8 cellular contexts compared by ENCODE assay signal in the genomic region with DNA sequence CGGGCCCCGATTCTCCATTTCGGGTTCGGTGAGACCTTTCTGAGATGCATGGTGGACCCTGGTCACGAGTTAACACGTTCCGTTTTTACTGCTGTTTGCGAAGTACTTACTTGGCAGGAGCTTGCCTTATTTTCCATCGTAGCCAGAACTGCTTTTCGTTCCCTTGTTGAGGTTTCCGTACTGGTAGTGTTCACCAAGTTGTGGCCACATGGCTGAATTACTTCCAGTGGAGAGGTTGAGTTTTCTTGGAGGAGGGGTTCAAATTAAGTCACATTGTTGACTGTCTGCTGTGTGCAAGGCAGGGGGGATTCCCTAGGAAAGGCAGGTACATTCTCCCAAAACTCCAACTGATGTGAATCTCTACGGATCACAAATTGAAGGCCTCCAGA. TPM values are rescaled to one million over a fixed set of nuclear protein-coding genes. Genes with fewer than 3 reads are reported as not detected.
A peak's percentile ranks its signal among the peaks of the same experiment; 100 is the strongest.
DNase-seq lines count a peak whose midpoint lies in the region; ATAC-seq and TF ChIP-seq lines count a peak whose summit lies in the region.

No MANE protein-coding gene starts in this region.

- H3K79me2 ChIP-seq in GM23248 (ENCODE audit: insufficient read depth): peaks cover 45% of the 10 kb centered on the region

- TF ChIP-seq CTCF in WERI-Rb-1 (IDR thresholded peaks at IDR 0.05; ENCODE audit: low read depth, low read length): no peak
- no peak for TF ChIP-seq CTCF in glutamatergic neuron (IDR thresholded peaks at IDR 0.05; ENCODE audit: partially characterized antibody, unreplicated experiment)
- no peak for TF ChIP-seq CTCF in sigmoid colon (IDR thresholded peaks at IDR 0.05)

- peak overlapping the region; percentile 78 for H3K27ac Mint-ChIP-seq in glutamatergic neuron (ENCODE audit: unreplicated experiment)

- no peaks in the 10 kb centered on the region for H3K36me3 Mint-ChIP-seq in glutamatergic neuron (ENCODE audit: unreplicated experiment)

- no peak for DNase-seq in GM23248
- no peak for DNase-seq in WERI-Rb-1
- DNase-seq in glutamatergic neuron: no peak
- no peak for DNase-seq in sigmoid colon
- no peak for DNase-seq in cerebellar cortex (ENCODE audit: low spot score)

- TF ChIP-seq EP300 in sigmoid colon (IDR thresholded peaks at IDR 0.05): no peak

- H3K4me3 Mint-ChIP-seq in glutamatergic neuron (ENCODE audit: unreplicated experiment): peak overlapping the region; percentile 92

- H3F3A ChIP-seq in GM23248 (ENCODE audit: insufficient read depth): peaks cover 16% of the 10 kb centered on the region

- H3K9me2 ChIP-seq in GM23248 (ENCODE audit: insufficient read depth): no peaks in the 10 kb centered on the region

- H3K9me3 ChIP-seq in GM23248 (ENCODE audit: low read depth): no peaks in the 10 kb centered on the region
- H3K9me3 ChIP-seq in WERI-Rb-1 (ENCODE audit: severe bottlenecking): no peaks in the 10 kb centered on the region
- H3K9me3 ChIP-seq in sigmoid colon: no peaks in the 10 kb centered on the region

- peak overlapping the region; percentile 96 for H3K9ac ChIP-seq in GM23248

- TF ChIP-seq POLR2A in sigmoid colon (IDR thresholded peaks at IDR 0.05): peak in 1 of 2 donors; percentile 21

- in situ Hi-C loops in GM23248 (cut with MboI): no loop called here

- peaks cover 23% of the 10 kb centered on the region for H3K4me1 Mint-ChIP-seq in glutamatergic neuron (ENCODE audit: low read depth, unreplicated experiment)

- ATAC-seq in GM21515 (IDR thresholded peaks at IDR 0.05; ENCODE audit: unreplicated experiment) (no peak), HG02759 (IDR thresholded peaks at IDR 0.05; ENCODE audit: unreplicated experiment) (no peak), HG03432 (IDR thresholded peaks at IDR 0.05; ENCODE audit: unreplicated experiment) (no peak)

- H3K27ac ChIP-seq in GM23248 (peak overlapping the region; percentile 88), WERI-Rb-1 (no peak overlapping the region; the same call in 1 of the 2 replicates), sigmoid colon (peak overlapping the region; percentile 94 to 100 (median 98))

- H3K4me3 ChIP-seq in GM23248 (peak overlapping the region; percentile 90), WERI-Rb-1 (ENCODE audit: low read depth, low read length) (peak overlapping the region; percentile 27), sigmoid colon (peak overlapping the region; percentile 28 to 92 (median 72))

- H2AFZ ChIP-seq in GM23248: peak overlapping the region; percentile 81

- no peaks in the 10 kb centered on the region for H3K36me3 ChIP-seq in GM23248 (ENCODE audit: low read depth)
- no peaks in the 10 kb centered on the region for H3K36me3 ChIP-seq in WERI-Rb-1
- H3K36me3 ChIP-seq in sigmoid colon: no peaks in the 10 kb centered on the region

- no peaks in the 10 kb centered on the region for H4K20me1 ChIP-seq in GM23248 (ENCODE audit: insufficient read depth)

- peak overlapping the region; percentile 76 for H3K4me2 ChIP-seq in GM23248 (ENCODE audit: unreplicated experiment)

- H3K9me3 Mint-ChIP-seq in glutamatergic neuron (ENCODE audit: unreplicated experiment): peaks cover 23% of the 10 kb centered on the region

- WGBS in GM23248 (ENCODE audit: low coverage in 1 of 2, low lambda C conversion rate in 2 of 2, missing lambda C conversion rate in 2 of 2), 2 experiments: 2% methylated on average over 12 of the region's 12 CpGs
- 4 to 6% methylated on average over 12 of the region's 12 CpGs for WGBS in sigmoid colon, 2 donors

- intact Hi-C loops in sigmoid colon (cut with DNase I): loop anchor here (2.0 kb wide), 1 partner anchor 289 kb away; no protein-coding TSS in a partner anchor

- H3K27me3 ChIP-seq in GM23248 (replicated peaks; ENCODE audit: insufficient read depth): no peaks in the 10 kb centered on the region
- H3K27me3 ChIP-seq in WERI-Rb-1 (ENCODE audit: insufficient read depth, low read depth, severe bottlenecking): no peaks in the 10 kb centered on the region
- H3K27me3 ChIP-seq in sigmoid colon: no peaks in the 10 kb centered on the region

- peaks cover 22% of the 10 kb centered on the region for H3K27me3 Mint-ChIP-seq in glutamatergic neuron (ENCODE audit: unreplicated experiment)

- peaks cover 9% of the 10 kb centered on the region for H3K4me1 ChIP-seq in GM23248 (ENCODE audit: insufficient read depth)
- peaks cover 0 to 49% (median 36%) of the 10 kb centered on the region in 4 donors for H3K4me1 ChIP-seq in sigmoid colon

RNA-seq across cellular contexts. Expression of a gene that starts 4.0 kb away (rescaled TPM):
- total RNA-seq in GM23248 (2014; rRNA removed; shearing (Covaris generic)): 25.7 and 32.2 TPM in 2 replicates
- polyA plus RNA-seq in GM23248 (2016; fragmentation: Nextera tagmentation; extraction: Ambion mirVana): 17.6 and 25.7 TPM in 2 replicates
- 48.1 TPM for total RNA-seq in glutamatergic neuron (ENCODE audit: unreplicated experiment)
- 100 to 1,000 TPM in 3 of 4 donors, 10 to 100 TPM in 1; 92.0 to 148 (median 107) TPM for total RNA-seq in sigmoid colon
- polyA plus RNA-seq in sigmoid colon: 10 to 100 TPM; 52.2 to 84.7 (median 84.2) TPM

Comparison
In these comparisons a context has a peak if more than half of its experiments do, and no peak if none do; other contexts are left out.
1. H3K4me3 ChIP-seq: peak in every context shown above with its lines; median percentile 90 in GM23248; 72 in sigmoid colon; 27 in WERI-Rb-1.